Comparison of ENCODE assay signal across 10 cellular contexts in genomic region chr17:7001562-7001961, GRCh38. TPM values are rescaled to one million over a fixed set of nuclear protein-coding genes. Genes with fewer than 3 reads are reported as not detected.
DNase-seq lines count a peak whose midpoint lies in the region; ATAC-seq and TF ChIP-seq lines count a peak whose summit lies in the region.
"Had no signal": no experiment of that assay in that cellular context is flagged by ENCODE, and none has a peak within 500 bp of the region (broad histone marks: within the 10 kb centered on the region; RNA-seq: fewer than 3 reads in every experiment).

No MANE protein-coding gene starts in this region.

- TF ChIP-seq POLR2A in tibial nerve (IDR thresholded peaks at IDR 0.05), result no peak

- no peak overlapping the region for H3K27ac ChIP-seq in tibial nerve

- peak; percentile 63 for DNase-seq in activated T-cell treated with anti-CD3 and anti-CD28 coated beads, Interleukin-2, amount 50 U/mL, for 1 hour
- no peak for DNase-seq in activated T-cell treated with anti-CD3 and anti-CD28 coated beads for 4 hours
- DNase-seq in activated CD4-positive, alpha-beta T cell treated with anti-CD3 and anti-CD28 coated beads, Interleukin-2, amount 50 U/mL, for 1 hour, result peak; percentile 53
- DNase-seq in fibroblast of villous mesenchyme (ENCODE audit: low read depth), result no peak
- DNase-seq in tibial nerve (ENCODE audit: low spot score in 2 of 2), result no peak
- no peak for DNase-seq in NCI-H446 (lab: John Stamatoyannopoulos, UW)
- no peak for DNase-seq in NCI-H2171 (lab: John Stamatoyannopoulos, UW)

- H3K4me1 ChIP-seq in tibial nerve, result peaks cover 0 to 4% (median 0%) of the 10 kb centered on the region in 4 donors

- ATAC-seq in HG03095 (IDR thresholded peaks at IDR 0.05; ENCODE audit: unreplicated experiment), result no peak

- no peaks in the 10 kb centered on the region for H3K9me3 ChIP-seq in tibial nerve

- no peak for TF ChIP-seq EP300 in tibial nerve (IDR thresholded peaks at IDR 0.05)

- TF ChIP-seq CTCF in fibroblast of villous mesenchyme (IDR thresholded peaks at IDR 0.05; ENCODE audit: insufficient read depth, low read depth, low read length) (peak; percentile 59), tibial nerve (IDR thresholded peaks at IDR 0.05) (peak; percentile 12 to 28 (median 20))

- WGBS in tibial nerve, 2 donors, result 49 to 51% methylated on average over 6 of the region's 6 CpGs

- H3K4me3 ChIP-seq in fibroblast of villous mesenchyme (ENCODE audit: low read depth, low read length) (no peak overlapping the region), tibial nerve (no peak overlapping the region)

- peaks cover 3 to 74% (median 7%) of the 10 kb centered on the region in 3 donors for H3K36me3 ChIP-seq in tibial nerve

- no peaks in the 10 kb centered on the region for H3K27me3 ChIP-seq in tibial nerve

RNA-seq across cellular contexts. Expression of gene ALOX12, which starts 5.7 kb away (rescaled TPM):
- total RNA-seq in fibroblast of villous mesenchyme (under 0.01 TPM in 1 of 2 replicates, not detected in the other), tibial nerve (not detected)
- total RNA-seq: subcutaneous adipose tissue; T-helper 1 cell treated with Interleukin-12 subunit alpha and Interleukin-12 subunit beta and Interleukin-4 antibody, amounts not matched to agents 30 ng/mL and 1 ng/mL, for 36 hours had no signal

RNA-seq across cellular contexts. Expression of gene RNASEK, which starts 10.9 kb away (rescaled TPM):
- total RNA-seq in fibroblast of villous mesenchyme, result 27.4 and 33.7 TPM in 2 replicates
- 10 to 100 TPM; 17.8 to 83.4 (median 54.6) TPM for total RNA-seq in tibial nerve

RNA-seq across cellular contexts. Expression of gene BCL6B, which starts 21.3 kb away (rescaled TPM):
- total RNA-seq in fibroblast of villous mesenchyme (not detected in 2 replicates), tibial nerve (1 to 10 TPM; 1.9 to 8.1 (median 3.2) TPM)

RNA-seq across cellular contexts. Expression of gene SLC16A13, which starts 34.3 kb away (rescaled TPM):
- total RNA-seq in fibroblast of villous mesenchyme, result 1.3 TPM in 2 replicates
- 1 to 10 TPM in 2 of 4 donors, under 1 TPM in 2; 0.22 to 1.8 (median 1.1) TPM for total RNA-seq in tibial nerve

RNA-seq across cellular contexts. Expression of gene SLC16A11, which starts 42.3 kb away (rescaled TPM):
- not detected in 2 replicates for total RNA-seq in fibroblast of villous mesenchyme
- total RNA-seq in tibial nerve, result under 1 TPM in 1 of 4 donors, not detected in 3; 0.78 TPM

Comparison
In these comparisons a context has a peak if more than half of its experiments do, and no peak if none do; other contexts are left out.
1. DNase-seq: peak in activated T-cell treated with anti-CD3 and anti-CD28 coated beads, Interleukin-2, amount 50 U/mL, for 1 hour (single experiment) and activated CD4-positive, alpha-beta T cell treated with anti-CD3 and anti-CD28 coated beads, Interleukin-2, amount 50 U/mL, for 1 hour (single experiment); none in activated T-cell treated with anti-CD3 and anti-CD28 coated beads for 4 hours (single experiment), fibroblast of villous mesenchyme (single experiment), tibial nerve (0 of 2), NCI-H446 (0 of 2) and NCI-H2171 (single experiment).